Comparison of ENCODE assay signal across 1 cellular context in genomic region chr14:100285913-100286400, GRCh38.
TF ChIP-seq lines count a peak whose summit lies in the region.

No MANE protein-coding gene starts in this region.

TF ChIP-seq in HEK293, 187 proteins besides CTCF, POLR2A, EP300 and RAD21 (continued from another document and continues in another):
- no peak for TF ChIP-seq ZNF133 (tag by site-specific recombination; IDR thresholded peaks at IDR 0.05)
- TF ChIP-seq GLI2 (tag by site-specific recombination; IDR thresholded peaks at IDR 0.05; ENCODE audit: borderline replicate concordance, low read depth) = no peak
- TF ChIP-seq PATZ1 (tag by site-specific recombination; IDR thresholded peaks at IDR 0.05) = 0 out of 2 replicates have a peak, but pooled peaks have one; percentile 11
- no peak for TF ChIP-seq ZSCAN16 (tag by site-specific recombination; IDR thresholded peaks at IDR 0.05)
- no peak for TF ChIP-seq ZSCAN23 (tag by site-specific recombination; IDR thresholded peaks at IDR 0.05)
- no peak for TF ChIP-seq ZBTB17 (tag by site-specific recombination; IDR thresholded peaks at IDR 0.05)
- TF ChIP-seq HOXA7 (CRISPR knock-in tag; IDR thresholded peaks at IDR 0.05; ENCODE audit: borderline replicate concordance) = no peak
- TF ChIP-seq ZNF518A (tag by site-specific recombination; conservative IDR thresholded peaks at IDR 0.05; ENCODE audit: low read depth) = no peak
- TF ChIP-seq SP3 (tag by site-specific recombination; IDR thresholded peaks at IDR 0.05) = peak; percentile 40; the same call in 1 of the 2 replicates
- TF ChIP-seq ZNF623 (tag by site-specific recombination; IDR thresholded peaks at IDR 0.05) = no peak
- TF ChIP-seq GLI4 (tag by site-specific recombination; IDR thresholded peaks at IDR 0.05) = no peak
- TF ChIP-seq ZNF830 (tag by site-specific recombination; IDR thresholded peaks at IDR 0.05; ENCODE audit: low read depth) = no peak
- no peak for TF ChIP-seq PRDM6 (tag by site-specific recombination; IDR thresholded peaks at IDR 0.05)
- no peak for TF ChIP-seq SCRT2 (tag by site-specific recombination; IDR thresholded peaks at IDR 0.05)
- TF ChIP-seq IKZF3 (tag by site-specific recombination; IDR thresholded peaks at IDR 0.05) = no peak
- TF ChIP-seq ZNF23 (tag by site-specific recombination; IDR thresholded peaks at IDR 0.05; ENCODE audit: borderline replicate concordance) = no peak
- TF ChIP-seq YY1 (tag by site-specific recombination; IDR thresholded peaks at IDR 0.05) = no peak
- no peak for TF ChIP-seq ZNF488 (tag by site-specific recombination; IDR thresholded peaks at IDR 0.05)
- TF ChIP-seq GFI1B (tag by site-specific recombination; IDR thresholded peaks at IDR 0.05) = no peak
- no peak for TF ChIP-seq GLIS1 (tag by site-specific recombination; IDR thresholded peaks at IDR 0.05)
- no peak for TF ChIP-seq ZNF654 (tag by site-specific recombination; IDR thresholded peaks at IDR 0.05; ENCODE audit: low read depth)
- TF ChIP-seq ZNF701 (tag by site-specific recombination; IDR thresholded peaks at IDR 0.05) = no peak
- no peak for TF ChIP-seq ZBTB11 (tag by site-specific recombination; conservative IDR thresholded peaks at IDR 0.05; ENCODE audit: low read depth)
- TF ChIP-seq ZNF776 (tag by site-specific recombination; IDR thresholded peaks at IDR 0.05; ENCODE audit: borderline replicate concordance) = no peak
- no peak for TF ChIP-seq ZNF248 (tag by site-specific recombination; IDR thresholded peaks at IDR 0.05)
- no peak for TF ChIP-seq ZNF280D (tag by site-specific recombination; IDR thresholded peaks at IDR 0.05)
- no peak for TF ChIP-seq ATF2 (tag by site-specific recombination; IDR thresholded peaks at IDR 0.05; ENCODE audit: low read depth)
- TF ChIP-seq ZNF639 (tag by site-specific recombination; IDR thresholded peaks at IDR 0.05) = no peak
- TF ChIP-seq PRDM10 (tag by site-specific recombination; IDR thresholded peaks at IDR 0.05) = no peak
- peak; percentile 31; the same call in 1 of the 2 replicates for TF ChIP-seq KLF8 (tag by site-specific recombination; IDR thresholded peaks at IDR 0.05)
- no peak for TF ChIP-seq ZNF792 (tag by site-specific recombination; IDR thresholded peaks at IDR 0.05)
- TF ChIP-seq ZNF837 (tag by site-specific recombination; IDR thresholded peaks at IDR 0.05) = no peak
- no peak for TF ChIP-seq ZNF768 (tag by site-specific recombination; IDR thresholded peaks at IDR 0.05)
- TF ChIP-seq ZXDB (tag by site-specific recombination; IDR thresholded peaks at IDR 0.05) = no peak; the same call in 1 of the 2 replicates
